Comparison of ENCODE assay signal across 11 cellular contexts in the genomic region with DNA sequence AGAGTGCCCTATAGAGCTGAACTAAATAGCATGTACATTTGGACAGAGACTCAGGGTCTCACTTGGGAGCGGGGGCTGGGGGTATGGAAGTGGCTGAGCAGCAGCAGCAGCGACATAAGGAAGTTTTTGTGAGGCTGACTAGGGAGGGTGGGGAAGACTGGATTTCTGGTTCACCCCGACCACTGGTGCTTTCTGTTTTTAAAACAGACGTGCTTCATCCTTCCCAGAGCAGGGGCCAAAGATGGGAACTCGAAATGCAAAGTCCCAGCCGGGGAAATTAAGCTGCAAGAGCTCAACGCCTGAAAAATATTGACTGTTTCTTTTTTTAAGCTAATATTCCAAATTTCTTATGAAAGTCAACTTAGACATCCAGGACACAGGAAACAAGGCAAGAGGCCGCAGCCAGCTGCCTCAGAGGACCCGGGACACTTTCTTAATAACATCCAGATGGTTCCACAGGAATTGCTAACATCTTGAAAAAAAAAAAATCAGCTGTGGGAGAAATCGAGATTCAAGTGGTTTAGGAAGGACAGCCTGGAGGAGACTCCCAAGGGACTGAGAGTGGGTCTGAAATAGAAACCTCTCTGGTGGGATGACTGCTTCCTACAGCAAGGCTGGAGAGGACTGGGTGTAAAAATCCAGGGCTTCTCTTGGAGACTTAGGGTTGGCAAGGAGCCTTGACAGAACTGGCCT.
DNase-seq lines count a peak whose midpoint lies in the region; ATAC-seq and TF ChIP-seq lines count a peak whose summit lies in the region.
"Had no signal": no experiment of that assay in that cellular context is flagged by ENCODE, and none has a peak within 500 bp of the region (broad histone marks: within the 10 kb centered on the region; RNA-seq: fewer than 3 reads in every experiment).

No MANE protein-coding gene starts in this region.

- no peaks in the 10 kb centered on the region for H3K36me3 ChIP-seq in GM23248 (ENCODE audit: low read depth)
- H3K36me3 ChIP-seq in hepatocyte (replicated peaks; ENCODE audit: insufficient read depth, low read depth) = no peaks in the 10 kb centered on the region
- no peaks in the 10 kb centered on the region for H3K36me3 ChIP-seq in stomach smooth muscle (ENCODE audit: control insufficient read depth in 2 of 2, insufficient read depth in 2 of 2, low read length in 2 of 2)

- TF ChIP-seq CTCF in hepatocyte (IDR thresholded peaks at IDR 0.05; ENCODE audit: poor library complexity) = no peak

- ATAC-seq in GM18870 (IDR thresholded peaks at IDR 0.05; ENCODE audit: unreplicated experiment) = no peak
- no peak for ATAC-seq in HG03469 (IDR thresholded peaks at IDR 0.05; ENCODE audit: unreplicated experiment)
- no peak for ATAC-seq in HG03095 (IDR thresholded peaks at IDR 0.05; ENCODE audit: unreplicated experiment)
- ATAC-seq: activated T-cell treated with anti-CD3 and anti-CD28 coated beads, Interleukin-2, amount 50 U/mL, for 72 hours; stimulated activated memory B cell treated with anti-CD40 and anti-IgM and Interleukin-4, amounts not matched to agents 10 μg/mL and 1 μg/mL and 100 μg/mL, for 72 hours had no signal

- H3K9ac ChIP-seq in GM23248 (peak overlapping the region; percentile 26), stomach smooth muscle (ENCODE audit: low read length in 2 of 2) (no peak overlapping the region)

- H3K27me3 ChIP-seq in GM23248 (replicated peaks; ENCODE audit: insufficient read depth) (no peaks in the 10 kb centered on the region), hepatocyte (no peaks in the 10 kb centered on the region), stomach smooth muscle (ENCODE audit: control insufficient read depth in 1 of 2, insufficient read depth in 2 of 2, low read length in 2 of 2) (no peaks in the 10 kb centered on the region)

- H4K20me1 ChIP-seq in GM23248 (ENCODE audit: insufficient read depth) (no peaks in the 10 kb centered on the region), hepatocyte (ENCODE audit: insufficient read depth, poor library complexity, severe bottlenecking) (no peaks in the 10 kb centered on the region)

- H3K9me2 ChIP-seq in GM23248 (ENCODE audit: insufficient read depth) (no peaks in the 10 kb centered on the region), hepatocyte (replicated peaks; ENCODE audit: insufficient read depth) (no peaks in the 10 kb centered on the region)

- H3K4me3 ChIP-seq in GM23248 = peak overlapping the region; percentile 54
- no peak overlapping the region for H3K4me3 ChIP-seq in hepatocyte
- no peak overlapping the region for H3K4me3 ChIP-seq in stomach smooth muscle (ENCODE audit: low read length in 2 of 2)

- H3F3A ChIP-seq in GM23248 (ENCODE audit: insufficient read depth) = peaks cover 21% of the 10 kb centered on the region

- H3K27ac ChIP-seq in GM23248 = peak overlapping the region; percentile 42
- peak overlapping the region; percentile 3 for H3K27ac ChIP-seq in hepatocyte
- peak overlapping the region; percentile 2 for H3K27ac ChIP-seq in stomach smooth muscle (ENCODE audit: low read length)

- no peaks in the 10 kb centered on the region for H3K9me3 ChIP-seq in GM23248 (ENCODE audit: low read depth)
- H3K9me3 ChIP-seq in hepatocyte (ENCODE audit: low read depth) = no peaks in the 10 kb centered on the region
- H3K9me3 ChIP-seq in stomach smooth muscle (ENCODE audit: control insufficient read depth in 2 of 2, low read length in 2 of 2) = no peaks in the 10 kb centered on the region

- H3K4me1 ChIP-seq in GM23248 (ENCODE audit: insufficient read depth) = peaks cover 55% of the 10 kb centered on the region
- no peaks in the 10 kb centered on the region for H3K4me1 ChIP-seq in hepatocyte (ENCODE audit: insufficient read depth)
- H3K4me1 ChIP-seq in stomach smooth muscle (ENCODE audit: control insufficient read depth, insufficient read depth, low read length) = peaks cover 4% of the 10 kb centered on the region

- DNase-seq in GM23248 (peak; percentile 79), brain pericyte (ENCODE audit: low read depth, low spot score) (peak; percentile 42), hepatocyte (ENCODE audit: low spot score) (no peak), anterior cingulate cortex (lab: John Stamatoyannopoulos, UW) (no peak)
- DNase-seq: activated T-cell treated with anti-CD3 and anti-CD28 coated beads, Interleukin-2, amount 50 U/mL, for 72 hours; hippocampal formation had no signal

- H2AFZ ChIP-seq in GM23248 = peak overlapping the region; percentile 61
- H2AFZ ChIP-seq in hepatocyte = no peak overlapping the region

- in situ Hi-C loops in GM23248 (cut with MboI) = loop anchor here (10.0 kb wide), 1 partner anchor 216 kb away; the partner anchor contains the start of gene SPRY4

- H3K4me2 ChIP-seq in GM23248 (ENCODE audit: unreplicated experiment) (peak overlapping the region; percentile 85), hepatocyte (peak overlapping the region; percentile 23)

- WGBS in GM23248 (ENCODE audit: low coverage in 1 of 2, low lambda C conversion rate in 2 of 2, missing lambda C conversion rate in 2 of 2), 2 experiments = 5 to 6% methylated on average over 10 of the region's 10 CpGs
- 59% methylated on average over 10 of the region's 10 CpGs for WGBS in hepatocyte (ENCODE audit: low lambda C conversion rate, missing lambda C conversion rate)

- H3K79me2 ChIP-seq in GM23248 (ENCODE audit: insufficient read depth) (no peaks in the 10 kb centered on the region), hepatocyte (no peaks in the 10 kb centered on the region)

Comparison
In these comparisons a context has a peak if more than half of its experiments do, and no peak if none do; other contexts are left out.
1. DNase-seq: peak in GM23248 (single experiment) and brain pericyte (single experiment); none in hepatocyte (single experiment) and anterior cingulate cortex (0 of 58).
2. Peak in every context shown above with its lines, with median percentiles within 50 percentile points of each other: H3K27ac ChIP-seq.